In the genomic region with DNA sequence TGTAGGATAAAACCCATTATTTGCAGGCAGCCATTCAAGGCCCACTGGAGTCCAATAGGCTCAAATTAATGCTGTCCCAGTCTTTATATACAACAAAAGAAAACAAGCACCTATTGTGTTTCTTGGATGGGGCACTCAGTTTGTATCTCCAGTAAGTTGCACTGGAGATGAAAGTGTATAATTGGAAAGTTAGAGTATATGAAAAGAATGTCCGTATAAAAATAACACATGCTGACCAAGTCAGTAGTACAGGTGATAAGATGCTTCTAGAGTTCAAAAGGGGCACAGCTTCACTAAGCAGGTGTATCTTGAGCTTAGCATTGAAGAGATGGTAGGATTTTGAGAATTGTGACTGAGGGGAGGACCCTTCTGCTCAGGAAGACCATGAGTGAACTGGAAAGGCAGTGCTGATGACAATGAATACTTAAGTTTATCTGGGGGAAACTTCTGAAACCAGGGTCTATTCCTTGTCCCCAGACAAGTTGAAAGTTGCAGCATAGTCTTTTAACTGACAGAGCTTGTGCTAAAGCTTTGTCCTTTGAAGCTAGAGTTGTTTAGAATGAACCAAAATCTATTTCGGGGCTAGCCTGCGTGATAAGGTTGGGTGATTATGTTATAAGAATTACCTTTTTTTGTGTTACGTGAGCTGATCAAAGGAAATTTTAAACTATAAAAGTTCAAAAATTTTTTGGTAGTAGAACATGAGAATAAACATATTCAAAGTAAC, we compare ENCODE assay signal across 17 cellular contexts.
"Had no signal": no experiment of that assay in that cellular context is flagged by ENCODE, and none has a peak within 500 bp of the region (broad histone marks: within the 10 kb centered on the region; RNA-seq: fewer than 3 reads in every experiment).

No MANE protein-coding gene starts in this region.

- ATAC-seq: gastroesophageal sphincter, left lobe of liver, right lobe of liver had no signal

- FAIRE-seq: islet of Langerhans had no signal

- H3K9me3 Mint-ChIP-seq: activated CD4-positive, alpha-beta memory T cell treated with anti-CD3 and anti-CD28 coated beads, Interleukin-2, amount 10 ng/mL, durations not matched to agents 7 days and 5 days; nephron had no signal

- H3K9me3 ChIP-seq: ascending aorta, breast epithelium, gastroesophageal sphincter, prostate gland, right lobe of liver, stomach, thoracic aorta had no signal

- H3K4me3 Mint-ChIP-seq: activated CD4-positive, alpha-beta memory T cell treated with anti-CD3 and anti-CD28 coated beads, Interleukin-2, amount 10 ng/mL, durations not matched to agents 7 days and 5 days; nephron had no signal

- H3K27ac ChIP-seq: ascending aorta, breast epithelium, dorsolateral prefrontal cortex, gastroesophageal sphincter, prostate gland, right lobe of liver, stomach, thoracic aorta had no signal

- H3K27me3 Mint-ChIP-seq: activated CD4-positive, alpha-beta memory T cell treated with anti-CD3 and anti-CD28 coated beads, Interleukin-2, amount 10 ng/mL, durations not matched to agents 7 days and 5 days had no signal

- DNase-seq: activated CD4-positive, alpha-beta memory T cell treated with anti-CD3 and anti-CD28 coated beads, Interleukin-2, amount 10 ng/mL, durations not matched to agents 7 days and 5 days; activated effector memory CD4-positive, alpha-beta T cell treated with anti-CD3 and anti-CD28 coated beads, Interleukin-2, amount 50 U/mL, for 16 hours; activated T-cell treated with anti-CD3 and anti-CD28 coated beads, Interleukin-2, amount 50 U/mL, for 48 hours; dorsolateral prefrontal cortex; erythroblast; right lobe of liver; stomach; T-helper 1 cell; T1000 had no signal

- H3K27ac Mint-ChIP-seq: activated CD4-positive, alpha-beta memory T cell treated with anti-CD3 and anti-CD28 coated beads, Interleukin-2, amount 10 ng/mL, durations not matched to agents 7 days and 5 days; nephron had no signal

- H3K27me3 ChIP-seq: ascending aorta, breast epithelium, dorsolateral prefrontal cortex, gastroesophageal sphincter, right lobe of liver, stomach had no signal
